Comparison of ENCODE assay signal across 25 cellular contexts in genomic region chr7:75048435-75049379, GRCh38. TPM values are rescaled to one million over a fixed set of nuclear protein-coding genes. Genes with fewer than 3 reads are reported as not detected.
DNase-seq lines count a peak whose midpoint lies in the region; ATAC-seq, FAIRE-seq and TF ChIP-seq lines count a peak whose summit lies in the region.
"Had no signal": no experiment of that assay in that cellular context is flagged by ENCODE, and none has a peak within 500 bp of the region (broad histone marks: within the 10 kb centered on the region; RNA-seq: fewer than 3 reads in every experiment).

No MANE protein-coding gene starts in this region.

- SMC1A ChIA-PET in GM12878 (lab: Charles Lee; ENCODE audit: uncharacterized antibody, unreplicated experiment): no interaction called here

- 94% methylated on average over 17 of the region's 17 CpGs for WGBS in GM12878 (ENCODE audit: insufficient coverage, insufficient replicate concordance, low lambda C conversion rate, missing lambda C conversion rate)
- 32 to 37% methylated on average over 17 of the region's 17 CpGs for WGBS in aorta, 2 donors

- no peaks in the 10 kb centered on the region for H3K4me1 Mint-ChIP-seq in activated naive CD4-positive, alpha-beta T cell treated with anti-CD3 and anti-CD28 coated beads, Interleukin-2, amount 10 ng/mL, durations not matched to agents 7 days and 5 days
- H3K4me1 Mint-ChIP-seq: activated naive CD8-positive, alpha-beta T cell treated with anti-CD3 and anti-CD28 coated beads, Interleukin-2, amount 10 ng/mL, durations not matched to agents 7 days and 5 days; memory B cell had no signal

- ATAC-seq in GM12878 (no peak), aorta (ENCODE audit: low FRiP score) (no peak), HG02884 (IDR thresholded peaks at IDR 0.05; ENCODE audit: unreplicated experiment) (no peak)
- ATAC-seq: activated T-cell treated with anti-CD3 and anti-CD28 coated beads, Interleukin-2, amount 50 U/mL, for 72 hours; naive thymus-derived CD8-positive, alpha-beta T cell had no signal

- TF ChIP-seq EP300 in GM12878 (IDR thresholded peaks at IDR 0.05; ENCODE audit: borderline replicate concordance in 1 of 2, control insufficient read depth in 1 of 2, low read depth in 2 of 2, low read length in 2 of 2): no peak

- H3K27me3 ChIP-seq in GM12878 (replicated peaks in 1 of 2; ENCODE audit: control insufficient read depth in 2 of 2, insufficient read depth in 2 of 2, low read length in 1 of 2) (no peaks in the 10 kb centered on the region), aorta (ENCODE audit: control insufficient read depth in 1 of 2, insufficient read depth in 2 of 2, low read length in 1 of 2) (no peaks in the 10 kb centered on the region)
- H3K27me3 ChIP-seq: SJSA1, stomach had no signal

- CTCF ChIA-PET in activated naive CD4-positive, alpha-beta T cell treated with anti-CD3 and anti-CD28 coated beads, Interleukin-2, amount 10 ng/mL, durations not matched to agents 7 days and 5 days (lab: Charles Lee): no interaction called here
- CTCF ChIA-PET in GM12878 (lab: Yijun Ruan, JAX): no interaction called here

- H3K36me3 ChIP-seq in GM12878 (ENCODE audit: control insufficient read depth in 2 of 2, insufficient read depth in 2 of 2, low read length in 1 of 2) (peaks cover 9 to 16% of the 10 kb centered on the region in 2 experiments), aorta (ENCODE audit: control insufficient read depth in 1 of 2, insufficient read depth in 2 of 2, low read length in 1 of 2) (peaks cover 2 to 7% of the 10 kb centered on the region in 2 donors)

- H3K36me3 Mint-ChIP-seq in activated naive CD4-positive, alpha-beta T cell treated with anti-CD3 and anti-CD28 coated beads, Interleukin-2, amount 10 ng/mL, durations not matched to agents 7 days and 5 days: peaks cover 19% of the 10 kb centered on the region

- H3K9me3 ChIP-seq in GM12878 (replicated peaks; ENCODE audit: control insufficient read depth, insufficient read depth, low read length) (no peaks in the 10 kb centered on the region), aorta (ENCODE audit: control insufficient read depth, low read length) (no peaks in the 10 kb centered on the region)
- H3K9me3 ChIP-seq: prostate gland, SJSA1, stomach had no signal

- in situ Hi-C loops in GM12878 (cut with MboI): no loop called here

- FAIRE-seq in GM12878 (lab: Jason Lieb, UNC): no peak
- FAIRE-seq: A204.1, keratinocyte had no signal

- TF ChIP-seq CTCF in GM12878 (IDR thresholded peaks at IDR 0.05 in 2 of 3, conservative IDR thresholded peaks at IDR 0.05 in 1 of 3; ENCODE audit: control insufficient read depth in 2 of 3, extremely low read depth in 1 of 3, insufficient read depth in 1 of 3, low read depth in 3 of 3, low read length in 3 of 3): no peak

- no peak overlapping the region for H3K4me3 ChIP-seq in GM12878
- no peak overlapping the region for H3K4me3 ChIP-seq in aorta (ENCODE audit: low read length in 2 of 2)
- H3K4me3 ChIP-seq: prostate gland, SJSA1, skin epidermis, stomach had no signal

- RAD21 ChIA-PET in GM12878 (lab: Charles Lee; ENCODE audit: unreplicated experiment): no interaction called here

- H3K9me3 Mint-ChIP-seq in activated naive CD4-positive, alpha-beta T cell treated with anti-CD3 and anti-CD28 coated beads, Interleukin-2, amount 10 ng/mL, durations not matched to agents 7 days and 5 days: no peaks in the 10 kb centered on the region
- H3K9me3 Mint-ChIP-seq: activated naive CD8-positive, alpha-beta T cell treated with anti-CD3 and anti-CD28 coated beads, Interleukin-2, amount 10 ng/mL, durations not matched to agents 7 days and 5 days; activated T-cell treated with anti-CD3 and anti-CD28 coated beads, Interleukin-2, amount 50 U/mL, for 72 hours; memory B cell; naive thymus-derived CD8-positive, alpha-beta T cell had no signal

- no peak for TF ChIP-seq POLR2A in GM12878 (IDR thresholded peaks at IDR 0.05; ENCODE audit: low read depth, low read length)

- BruUV-seq in GM12878 (replicated peaks; lab: Mats Ljungman, UMichigan): TSS peak; percentile 50

- no peak overlapping the region for H3K27ac ChIP-seq in GM12878 (ENCODE audit: control insufficient read depth, insufficient read depth)
- H3K27ac ChIP-seq in aorta (ENCODE audit: low read depth in 1 of 2, low read length in 2 of 2): peak overlapping the region; percentile 24 to 29
- H3K27ac ChIP-seq: prostate gland, SJSA1, skin epidermis, stomach had no signal

- H3K79me2 ChIP-seq in GM12878 (ENCODE audit: control insufficient read depth, insufficient read depth, low read length): no peaks in the 10 kb centered on the region

- no peak overlapping the region for H2AFZ ChIP-seq in GM12878 (ENCODE audit: control insufficient read depth, low read depth, low read length)

- no peak for TF ChIP-seq RAD21 in GM12878 (IDR thresholded peaks at IDR 0.05; ENCODE audit: insufficient read depth, low read depth, low read length)

- POLR2A ChIA-PET in GM12878 (lab: Charles Lee): no interaction called here

- H3K4me1 ChIP-seq in GM12878 (ENCODE audit: control insufficient read depth, insufficient read depth, low read length): no peaks in the 10 kb centered on the region
- H3K4me1 ChIP-seq in aorta (ENCODE audit: control insufficient read depth in 1 of 2, insufficient read depth in 2 of 2, low read length in 2 of 2): no peaks in the 10 kb centered on the region

- no peak overlapping the region for H3K4me2 ChIP-seq in GM12878 (ENCODE audit: control insufficient read depth, insufficient read depth)

- H3K9ac ChIP-seq in GM12878 (ENCODE audit: control insufficient read depth, insufficient read depth, low read length): no peak overlapping the region

- DNase-seq in activated naive CD4-positive, alpha-beta T cell treated with anti-CD3 and anti-CD28 coated beads, Interleukin-2, amount 10 ng/mL, durations not matched to agents 7 days and 5 days: no peak
- no peak for DNase-seq in activated naive CD4-positive, alpha-beta T cell treated with anti-CD3 and anti-CD28 coated beads, Interleukin-2, amount 50 U/mL, for 16 hours
- no peak for DNase-seq in GM12878 (ENCODE audit: low read depth, low spot score)
- peak; percentile 13 for DNase-seq in glomerular visceral epithelial cell (ENCODE audit: extremely low spot score)
- no peak for DNase-seq in aorta
- DNase-seq in NCI-H526 treated with DMSO at 0.1 percent for 48 hours (lab: John Stamatoyannopoulos, UW): no peak
- no peak for DNase-seq in activated effector memory CD4-positive, alpha-beta T cell treated with Interleukin-2 at 50 U/mL for 16 hours
- DNase-seq: activated CD4-positive, CD25-positive, alpha-beta regulatory T cell; activated naive CD8-positive, alpha-beta T cell treated with anti-CD3 and anti-CD28 coated beads, Interleukin-2, amount 10 ng/mL, durations not matched to agents 7 days and 5 days; activated T-cell treated with anti-CD3 and anti-CD28 coated beads, Interleukin-2, amount 50 U/mL, for 72 hours; C1 segment of cervical spinal cord; GDM1; GOT3; hypothalamus; naive thymus-derived CD8-positive, alpha-beta T cell; NCI-H1436; NCI-H2171; stomach had no signal

- H3K27ac Mint-ChIP-seq in activated naive CD4-positive, alpha-beta T cell treated with anti-CD3 and anti-CD28 coated beads, Interleukin-2, amount 10 ng/mL, durations not matched to agents 7 days and 5 days: peak overlapping the region; percentile 49
- H3K27ac Mint-ChIP-seq: activated naive CD8-positive, alpha-beta T cell treated with anti-CD3 and anti-CD28 coated beads, Interleukin-2, amount 10 ng/mL, durations not matched to agents 7 days and 5 days; activated T-cell treated with anti-CD3 and anti-CD28 coated beads, Interleukin-2, amount 50 U/mL, for 72 hours; memory B cell had no signal

- H4K20me1 ChIP-seq in GM12878 (ENCODE audit: control insufficient read depth, insufficient read depth): no peaks in the 10 kb centered on the region

- intact Hi-C loops in GM12878 (cut with micrococcal nuclease; ENCODE audit: unreplicated experiment) (loop anchor here (5.0 kb wide), 1 partner anchor 631 kb away; no protein-coding TSS in a partner anchor), aorta (cut with DNase I) (no loop called here)

- H3K4me3 Mint-ChIP-seq in activated naive CD4-positive, alpha-beta T cell treated with anti-CD3 and anti-CD28 coated beads, Interleukin-2, amount 10 ng/mL, durations not matched to agents 7 days and 5 days: no peak overlapping the region
- H3K4me3 Mint-ChIP-seq: activated naive CD8-positive, alpha-beta T cell treated with anti-CD3 and anti-CD28 coated beads, Interleukin-2, amount 10 ng/mL, durations not matched to agents 7 days and 5 days; activated T-cell treated with anti-CD3 and anti-CD28 coated beads, Interleukin-2, amount 50 U/mL, for 72 hours; memory B cell; naive thymus-derived CD8-positive, alpha-beta T cell had no signal

- H3K27me3 Mint-ChIP-seq in activated naive CD4-positive, alpha-beta T cell treated with anti-CD3 and anti-CD28 coated beads, Interleukin-2, amount 10 ng/mL, durations not matched to agents 7 days and 5 days: no peaks in the 10 kb centered on the region
- H3K27me3 Mint-ChIP-seq: activated naive CD8-positive, alpha-beta T cell treated with anti-CD3 and anti-CD28 coated beads, Interleukin-2, amount 10 ng/mL, durations not matched to agents 7 days and 5 days; memory B cell; naive thymus-derived CD8-positive, alpha-beta T cell had no signal

RNA-seq across cellular contexts. Expression of gene RCC1L, which starts 24.9 kb away (rescaled TPM):
- total RNA-seq in GM12878 (2013; cell fraction: nucleolus; rRNA removed): 30.0 and 34.7 TPM in 2 replicates
- total RNA-seq in GM12878 (2014; rRNA removed): 65.6 and 74.1 TPM in 2 replicates
- total RNA-seq in GM12878 (2014; rRNA removed; fragmentation: Illumina TruSeq; extraction: Trizol): 43.2 and 45.9 TPM in 2 replicates
- 65.4 and 70.4 TPM in 2 replicates for total RNA-seq in GM12878 (2021)
- polyA plus RNA-seq in GM12878 (2011; ENCODE audit: low read depth): 30.4 TPM
- polyA plus RNA-seq in GM12878 (2011; rRNA removed): 44.5 and 60.5 TPM in 2 replicates
- polyA plus RNA-seq in GM12878 (2011; cell fraction: cytosol; rRNA removed): 41.7 and 44.8 TPM in 2 replicates
- polyA plus RNA-seq in GM12878 (2011; cell fraction: nucleus; rRNA removed): 28.7 and 39.5 TPM in 2 replicates
- 40.4 and 42.7 TPM in 2 replicates for polyA plus RNA-seq in GM12878 (2012)
- polyA plus RNA-seq in GM12878 (2014; fragmentation: Illumina TruSeq; extraction: Trizol): 40.1 and 57.8 TPM in 2 replicates
- 1 to 10 TPM; 1.2 to 4.5 TPM for polyA plus RNA-seq in GM12878 (2014; fragmentation: Nextera tagmentation; extraction: Ambion mirVana)
- polyA plus RNA-seq in GM12878 (2014; rRNA removed): 57.6 and 62.9 TPM in 2 replicates
- 10 to 100 TPM; 68.7 to 74.4 TPM for polyA plus RNA-seq in GM12878 (2016; fragmentation: Nextera tagmentation; extraction: Ambion mirVana)
- 31.9 and 35.1 TPM in 2 replicates for polyA minus RNA-seq in GM12878 (2011; rRNA and poly(A)+ RNA removed)
- polyA minus RNA-seq in GM12878 (2011; cell fraction: cytosol; rRNA and poly(A)+ RNA removed): 8.2 and 9.4 TPM in 2 replicates
- 8.5 and 11.3 TPM in 2 replicates for polyA minus RNA-seq in GM12878 (2011; cell fraction: nucleus; rRNA and poly(A)+ RNA removed)
- 10 to 100 TPM; 25.6 to 31.8 TPM for total RNA-seq in aorta
- polyA plus RNA-seq in aorta: 10 to 100 TPM; 22.5 to 26.8 TPM

RNA-seq across cellular contexts. Expression of gene GTF2IRD2B, which starts 43.7 kb away (rescaled TPM):
- 46.5 and 56.8 TPM in 2 replicates for total RNA-seq in GM12878 (2013; cell fraction: nucleolus; rRNA removed)
- total RNA-seq in GM12878 (2014; rRNA removed) (19.0 and 20.4 TPM in 2 replicates), GM12878 (2014; rRNA removed; fragmentation: Illumina TruSeq; extraction: Trizol) (9.9 and 12.6 TPM in 2 replicates), GM12878 (2021) (14.3 and 21.9 TPM in 2 replicates), aorta (10 to 100 TPM; 37.9 to 45.9 TPM)
- polyA plus RNA-seq in GM12878 (2011; ENCODE audit: low read depth): 6.9 TPM
- polyA plus RNA-seq in GM12878 (2011; rRNA removed) (12.8 and 15.7 TPM in 2 replicates), GM12878 (2014; fragmentation: Illumina TruSeq; extraction: Trizol) (7.3 and 13.3 TPM in 2 replicates), GM12878 (2014; fragmentation: Nextera tagmentation; extraction: Ambion mirVana) (1 to 10 TPM in 1 of 2 experiments, under 1 TPM in 1; 0.56 to 3.4 TPM), GM12878 (2014; rRNA removed) (22.3 and 26.9 TPM in 2 replicates), GM12878 (2016; fragmentation: Nextera tagmentation; extraction: Ambion mirVana) (10 to 100 TPM; 28.9 to 34.2 TPM), aorta (10 to 100 TPM in 1 of 2 donors, 1 to 10 TPM in 1; 3.3 to 32.7 TPM)
- 9.3 and 12.3 TPM in 2 replicates for polyA plus RNA-seq in GM12878 (2011; cell fraction: cytosol; rRNA removed)
- polyA plus RNA-seq in GM12878 (2011; cell fraction: nucleus; rRNA removed): 15.0 and 21.0 TPM in 2 replicates
- polyA plus RNA-seq in GM12878 (2012): 15.2 and 15.9 TPM in 2 replicates
- polyA minus RNA-seq in GM12878 (2011; rRNA and poly(A)+ RNA removed): 8.9 and 16.6 TPM in 2 replicates
- 3.9 and 6.5 TPM in 2 replicates for polyA minus RNA-seq in GM12878 (2011; cell fraction: cytosol; rRNA and poly(A)+ RNA removed)
- polyA minus RNA-seq in GM12878 (2011; cell fraction: nucleus; rRNA and poly(A)+ RNA removed): 8.2 and 14.2 TPM in 2 replicates
